8 cellular contexts compared by ENCODE assay signal in genomic region chr2:181430406-181431199, GRCh38. TPM values are rescaled to one million over a fixed set of nuclear protein-coding genes. Genes with fewer than 3 reads are reported as not detected.
DNase-seq lines count a peak whose midpoint lies in the region; TF ChIP-seq lines count a peak whose summit lies in the region.

No MANE protein-coding gene starts in this region.

- H3K4me1 Mint-ChIP-seq in mesothelial cell of epicardium = peaks cover 4% of the 10 kb centered on the region

- DNase-seq in GDM1 (lab: John Stamatoyannopoulos, UW) = peak; percentile 74
- peak; percentile 23 for DNase-seq in HT1080 (ENCODE audit: low read depth)
- DNase-seq in mesothelial cell of epicardium (ENCODE audit: low spot score in 2 of 2, unreplicated experiment in 2 of 2) = no peak
- DNase-seq in vagina (ENCODE audit: extremely low spot score in 2 of 2) = no peak
- DNase-seq in effector CD4-positive, alpha-beta T cell = no peak
- no peak for DNase-seq in mesenteric fat pad (ENCODE audit: low spot score)
- DNase-seq in NCI-H1105 (lab: John Stamatoyannopoulos, UW) = no peak

- H3K27ac Mint-ChIP-seq in mesothelial cell of epicardium = no peak overlapping the region

- H3K27me3 ChIP-seq in vagina = no peaks in the 10 kb centered on the region

- H3K4me3 ChIP-seq in WI38 (ENCODE audit: low read depth, low read length) = no peak overlapping the region
- H3K4me3 ChIP-seq in vagina = no peak overlapping the region

- TF ChIP-seq CTCF in WI38 (IDR thresholded peaks at IDR 0.05; ENCODE audit: low read depth, low read length) (peak; percentile 44; the same call in 1 of the 2 replicates), mesothelial cell of epicardium (IDR thresholded peaks at IDR 0.05; ENCODE audit: unreplicated experiment) (peak; percentile 23), vagina (IDR thresholded peaks at IDR 0.05) (no peak)

- no peak for TF ChIP-seq POLR2A in vagina (IDR thresholded peaks at IDR 0.05)

- no peaks in the 10 kb centered on the region for H3K9me3 ChIP-seq in vagina

- H3K27ac ChIP-seq in vagina = no peak overlapping the region

- H3K27me3 Mint-ChIP-seq in mesothelial cell of epicardium (ENCODE audit: low read depth) = no peaks in the 10 kb centered on the region

- no peaks in the 10 kb centered on the region for H3K36me3 Mint-ChIP-seq in mesothelial cell of epicardium

- intact Hi-C loops in vagina (cut with DNase I) = no loop called here

- H3K9me3 Mint-ChIP-seq in mesothelial cell of epicardium = peaks cover 22% of the 10 kb centered on the region

- H3K36me3 ChIP-seq in vagina = no peaks in the 10 kb centered on the region

- H3K4me1 ChIP-seq in vagina = no peaks in the 10 kb centered on the region

- H3K4me3 Mint-ChIP-seq in mesothelial cell of epicardium = no peak overlapping the region

RNA-seq across cellular contexts. Expression of gene ITGA4, which starts 26.6 kb away (rescaled TPM):
- total RNA-seq in HT1080 (2014; rRNA removed; shearing (Covaris generic)) = 28.8 and 30.7 TPM in 2 replicates
- 15.3 and 22.4 TPM in 2 replicates for polyA plus RNA-seq in HT1080 (2015; cell fraction: cytosol; rRNA removed)
- polyA plus RNA-seq in HT1080 (2015; cell fraction: nucleus; rRNA removed) = 45.6 and 50.5 TPM in 2 replicates
- total RNA-seq in mesothelial cell of epicardium = 1.8 to 2.5 TPM (median 2.3 TPM) in 3 replicates
- 4.9 TPM for total RNA-seq in vagina
- total RNA-seq in mesenteric fat pad = 6.6 TPM

Comparison
In these comparisons a context has a peak if more than half of its experiments do, and no peak if none do; other contexts are left out.
1. DNase-seq: peak in GDM1 (single experiment) and HT1080 (single experiment); none in mesothelial cell of epicardium (0 of 2), vagina (0 of 2), effector CD4-positive, alpha-beta T cell (single experiment), mesenteric fat pad (single experiment) and NCI-H1105 (single experiment).
2. CTCF ChIP-seq: peak in WI38 (single experiment) and mesothelial cell of epicardium (single experiment); none in vagina (0 of 3).